In the genomic region with DNA sequence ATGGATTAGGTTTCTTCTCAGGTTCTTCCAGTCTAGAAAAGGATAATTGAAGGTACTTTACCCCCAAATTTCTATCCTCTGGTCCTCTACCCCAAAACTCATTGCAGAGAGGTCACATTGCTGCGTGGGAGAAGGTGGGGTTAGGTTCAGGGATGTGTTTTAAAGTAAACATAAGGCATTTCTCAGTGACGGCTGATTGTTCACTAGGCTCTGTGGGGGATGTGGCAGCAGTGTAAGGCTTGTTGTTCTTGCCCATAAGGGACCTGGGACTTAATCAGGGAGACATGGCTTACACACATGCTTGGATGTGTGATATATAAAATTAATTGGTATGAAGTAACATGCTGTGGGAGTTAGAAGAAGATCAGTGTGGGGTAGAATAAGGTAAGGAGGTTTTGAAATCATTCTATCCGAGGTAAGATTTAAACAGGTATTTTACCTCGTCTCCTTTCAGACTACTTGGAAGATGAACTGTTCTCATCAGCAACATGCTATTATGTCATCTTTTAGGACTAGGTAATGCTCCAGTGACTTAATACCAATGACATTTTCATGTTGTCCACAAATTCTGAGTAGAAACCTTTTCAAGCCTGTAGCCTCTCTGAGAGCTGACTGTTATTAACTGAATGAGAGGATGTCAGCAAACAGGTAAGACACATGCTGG, we compare ENCODE assay signal across 17 cellular contexts. TPM values are rescaled to one million over a fixed set of nuclear protein-coding genes. Genes with fewer than 3 reads are reported as not detected.
DNase-seq lines count a peak whose midpoint lies in the region; TF ChIP-seq lines count a peak whose summit lies in the region.
"Had no signal": no experiment of that assay in that cellular context is flagged by ENCODE, and none has a peak within 500 bp of the region (broad histone marks: within the 10 kb centered on the region; RNA-seq: fewer than 3 reads in every experiment).

No MANE protein-coding gene starts in this region.

- H3K36me3 Mint-ChIP-seq in HFFc6 (ENCODE audit: low read depth), result no peaks in the 10 kb centered on the region
- H3K36me3 Mint-ChIP-seq in endothelial cell (ENCODE audit: low read depth, unreplicated experiment), result peaks cover 7% of the 10 kb centered on the region

- H3K4me1 Mint-ChIP-seq in HFFc6 (ENCODE audit: low read depth) (peaks cover 52% of the 10 kb centered on the region), endothelial cell (ENCODE audit: unreplicated experiment) (peaks cover 4% of the 10 kb centered on the region)

- TF ChIP-seq CTCF in HFFc6 (IDR thresholded peaks at IDR 0.05) (no peak), endothelial cell (IDR thresholded peaks at IDR 0.05; ENCODE audit: unreplicated experiment) (no peak)

- H3K27ac Mint-ChIP-seq in HFFc6 (no peak overlapping the region), endothelial cell (ENCODE audit: unreplicated experiment) (no peak overlapping the region)

- DNase-seq in Daoy (ENCODE audit: low read depth), result peak; percentile 27
- no peak for DNase-seq in HFFc6
- DNase-seq in amniotic epithelial cell (ENCODE audit: low read depth), result peak; percentile 20
- DNase-seq in left kidney (ENCODE audit: low read depth, low spot score), result peak; percentile 63
- DNase-seq in NCI-H1694 treated with DMSO at 0.1 percent for 48 hours (lab: John Stamatoyannopoulos, UW), result no peak
- no peak for DNase-seq in endothelial cell (ENCODE audit: low spot score)
- DNase-seq in activated gamma-delta T cell (lab: John Stamatoyannopoulos, UW), result no peak
- DNase-seq: CD4-positive, CD25-positive, alpha-beta regulatory T cell; DND-41; MM.1S; NCI-H1048; NCI-H1417 treated with DMSO at 0.1 percent for 48 hours; NCI-H187 treated with DMSO at 0.1 percent for 48 hours; NCI-H2107; NK-92 treated with Interleukin-12 subunit alpha and Interleukin-12 subunit beta, amount 100 ng/mL, for 24 hours; SIG-M5; SK-N-SH had no signal

- H3K27me3 Mint-ChIP-seq in HFFc6 (ENCODE audit: insufficient read depth) (no peaks in the 10 kb centered on the region), endothelial cell (ENCODE audit: unreplicated experiment) (peaks cover 2% of the 10 kb centered on the region)
- H3K27me3 Mint-ChIP-seq: CD4-positive, CD25-positive, alpha-beta regulatory T cell had no signal

- H3K9me3 Mint-ChIP-seq in HFFc6 (no peaks in the 10 kb centered on the region), endothelial cell (ENCODE audit: unreplicated experiment) (no peaks in the 10 kb centered on the region)
- H3K9me3 Mint-ChIP-seq: CD4-positive, CD25-positive, alpha-beta regulatory T cell had no signal

- peak overlapping the region; percentile 15; the same call in 1 of the 2 replicates for H3K4me3 Mint-ChIP-seq in HFFc6
- H3K4me3 Mint-ChIP-seq in endothelial cell (ENCODE audit: unreplicated experiment), result no peak overlapping the region
- H3K4me3 Mint-ChIP-seq: CD4-positive, CD25-positive, alpha-beta regulatory T cell had no signal

RNA-seq across cellular contexts. Expression of gene CCDC126, which starts 6.6 kb away (rescaled TPM):
- total RNA-seq in Daoy (2014; rRNA removed; shearing (Covaris generic)), result 29.3 and 31.5 TPM in 2 replicates
- 1 to 10 TPM; 3.9 to 5.9 (median 4.8) TPM for total RNA-seq in HFFc6 (2021; fragmentation: NEBNext Ultra II Directional; extraction: Animal tissue kit (Norgen Biotek cat#: 25700))
- total RNA-seq in endothelial cell (ENCODE audit: unreplicated experiment), result 10.2 TPM

Comparison
In these comparisons a context has a peak if more than half of its experiments do, and no peak if none do; other contexts are left out.
1. DNase-seq: peak in Daoy (single experiment), amniotic epithelial cell (single experiment) and left kidney (single experiment); none in HFFc6 (single experiment), NCI-H1694 treated with DMSO at 0.1 percent for 48 hours (single experiment), endothelial cell (single experiment) and activated gamma-delta T cell (single experiment).